ENCODE assay signal across 14 cellular contexts in genomic region chr19:49631279-49631588, GRCh38. TPM values are rescaled to one million over a fixed set of nuclear protein-coding genes. Genes with fewer than 3 reads are reported as not detected.
DNase-seq lines count a peak whose midpoint lies in the region; ATAC-seq and TF ChIP-seq lines count a peak whose summit lies in the region.
"Had no signal": no experiment of that assay in that cellular context is flagged by ENCODE, and none has a peak within 500 bp of the region (broad histone marks: within the 10 kb centered on the region; RNA-seq: fewer than 3 reads in every experiment).

No MANE protein-coding gene starts in this region.

- TF ChIP-seq POLR2A in right lobe of liver (IDR thresholded peaks at IDR 0.05) (no peak), testis (IDR thresholded peaks at IDR 0.05) (no peak)

- no peak overlapping the region for H3K27ac Mint-ChIP-seq in type B pancreatic cell
- H3K27ac Mint-ChIP-seq: nephron progenitor cell had no signal

- peak overlapping the region; percentile 31 for H3K4me3 Mint-ChIP-seq in type B pancreatic cell
- H3K4me3 Mint-ChIP-seq: CD4-positive, CD25-positive, alpha-beta regulatory T cell; nephron progenitor cell had no signal

- WGBS in right lobe of liver (ENCODE audit: insufficient coverage, low coverage, low lambda C conversion rate, missing lambda C conversion rate) = 17% methylated on average over 5 of the region's 6 CpGs
- 38 to 42% methylated on average over 6 of the region's 6 CpGs for WGBS in testis, 2 donors

- peaks cover 5 to 8% of the 10 kb centered on the region in 2 donors for H3K4me1 ChIP-seq in ascending aorta
- H3K4me1 ChIP-seq in right lobe of liver = peaks cover 0 to 8% (median 0%) of the 10 kb centered on the region in 4 donors
- peaks cover 6% of the 10 kb centered on the region for H3K4me1 ChIP-seq in testis
- H3K4me1 ChIP-seq: SJSA1 had no signal

- H3K27me3 ChIP-seq in ascending aorta = no peaks in the 10 kb centered on the region
- no peaks in the 10 kb centered on the region for H3K27me3 ChIP-seq in right lobe of liver
- no peaks in the 10 kb centered on the region for H3K27me3 ChIP-seq in testis
- H3K27me3 ChIP-seq: SJSA1 had no signal

- ATAC-seq in right lobe of liver = peak; percentile 35 to 64 (median 48)

- peaks cover 13% of the 10 kb centered on the region for H3K4me1 Mint-ChIP-seq in type B pancreatic cell (ENCODE audit: unreplicated experiment)

- H3K36me3 Mint-ChIP-seq in type B pancreatic cell = no peaks in the 10 kb centered on the region

- intact Hi-C loops in ascending aorta (cut with DNase I) = no loop called here
- intact Hi-C loops in right lobe of liver (cut with DNase I) = no loop called here
- intact Hi-C loops in testis (cut with DNase I; ENCODE audit: low total_unique reads) = no loop called here

- H3K9me3 Mint-ChIP-seq in type B pancreatic cell = no peaks in the 10 kb centered on the region
- H3K9me3 Mint-ChIP-seq: nephron progenitor cell had no signal

- H3K36me3 ChIP-seq in ascending aorta = peaks cover 26% of the 10 kb centered on the region in 2 donors
- peaks cover 0 to 11% (median 0%) of the 10 kb centered on the region in 4 donors for H3K36me3 ChIP-seq in right lobe of liver
- H3K36me3 ChIP-seq in testis (ENCODE audit: low read depth, missing control alignments) = no peaks in the 10 kb centered on the region

- peak overlapping the region; percentile 12 to 57 for H3K27ac ChIP-seq in ascending aorta
- no peak overlapping the region for H3K27ac ChIP-seq in right lobe of liver
- H3K27ac ChIP-seq in testis = peak overlapping the region in 1 of 2 donors; percentile 56
- H3K27ac ChIP-seq: SJSA1 had no signal

- TF ChIP-seq CTCF in ascending aorta (IDR thresholded peaks at IDR 0.05) (no peak), right lobe of liver (IDR thresholded peaks at IDR 0.05) (no peak), type B pancreatic cell (conservative IDR thresholded peaks at IDR 0.05) (no peak), testis (IDR thresholded peaks at IDR 0.05) (no peak)

- H3K4me3 ChIP-seq in ascending aorta (peak overlapping the region in 1 of 2 donors; percentile 19), right lobe of liver (no peak overlapping the region), testis (no peak overlapping the region)
- H3K4me3 ChIP-seq: SJSA1 had no signal

- no peaks in the 10 kb centered on the region for H3K27me3 Mint-ChIP-seq in type B pancreatic cell
- H3K27me3 Mint-ChIP-seq: CD4-positive, CD25-positive, alpha-beta regulatory T cell had no signal

- DNase-seq in NCI-H2171 treated with DMSO at 0.1 percent for 48 hours (lab: John Stamatoyannopoulos, UW) (peak; percentile 31), NCI-H2171 (lab: John Stamatoyannopoulos, UW) (no peak), ascending aorta (ENCODE audit: low spot score in 2 of 2) (no peak), right lobe of liver (no peak), type B pancreatic cell (ENCODE audit: extremely low spot score, unreplicated experiment) (no peak), HCEC 1CT (no peak), NCI-H82 (lab: John Stamatoyannopoulos, UW) (no peak), testis (no peak)
- DNase-seq: CD4-positive, CD25-positive, alpha-beta regulatory T cell; mammary epithelial cell; NCI-H1092 treated with DMSO at 0.1 percent for 48 hours; nephron progenitor cell; stimulated activated naive CD4-positive, alpha-beta T cell treated with Interleukin-2 at 50 U/mL for 16 hours had no signal

- H3K9me3 ChIP-seq in ascending aorta (no peaks in the 10 kb centered on the region), right lobe of liver (no peaks in the 10 kb centered on the region), testis (no peaks in the 10 kb centered on the region)
- H3K9me3 ChIP-seq: SJSA1 had no signal

RNA-seq across cellular contexts. Expression of gene RRAS, which starts 8.7 kb away (rescaled TPM):
- 161 TPM for total RNA-seq in ascending aorta
- total RNA-seq in right lobe of liver = 10 to 100 TPM in 5 of 6 experiments, 1 to 10 TPM in 1; 8.5 to 16.4 (median 11.5) TPM
- total RNA-seq in type B pancreatic cell (ENCODE audit: low replicate concordance) = 10.6 and 16.0 TPM in 2 replicates
- 10 to 100 TPM; 39.3 to 41.5 TPM for total RNA-seq in testis
- polyA plus RNA-seq in testis (ENCODE audit: insufficient read depth, low read depth, low replicate concordance) = 69.2 TPM

RNA-seq across cellular contexts. Expression of gene SCAF1, which starts 10.8 kb away (rescaled TPM):
- 72.2 TPM for total RNA-seq in ascending aorta
- 10 to 100 TPM; 14.6 to 33.0 (median 27.3) TPM for total RNA-seq in right lobe of liver
- total RNA-seq in type B pancreatic cell (ENCODE audit: low replicate concordance) = 75.0 and 78.1 TPM in 2 replicates
- 10 to 100 TPM; 70.8 to 78.1 TPM for total RNA-seq in testis
- polyA plus RNA-seq in testis (ENCODE audit: insufficient read depth, low read depth, low replicate concordance) = 51.4 TPM

RNA-seq across cellular contexts. Expression of gene IRF3, which starts 34.4 kb away (rescaled TPM):
- total RNA-seq in ascending aorta (75.9 TPM), right lobe of liver (10 to 100 TPM; 29.6 to 41.8 (median 35.3) TPM), type B pancreatic cell (ENCODE audit: low replicate concordance) (81.4 and 86.6 TPM in 2 replicates), testis (10 to 100 TPM; 50.1 to 51.6 TPM)
- 34.9 TPM for polyA plus RNA-seq in testis (ENCODE audit: insufficient read depth, low read depth, low replicate concordance)

RNA-seq across cellular contexts. Expression of gene BCL2L12, which starts 34.5 kb away (rescaled TPM):
- total RNA-seq in ascending aorta (0.64 TPM), right lobe of liver (10 to 100 TPM in 4 of 6 experiments, 1 to 10 TPM in 2; 4.5 to 11.6 (median 10.5) TPM), type B pancreatic cell (ENCODE audit: low replicate concordance) (40.8 and 49.2 TPM in 2 replicates), testis (10 to 100 TPM; 11.3 to 19.3 TPM)
- 17.3 TPM for polyA plus RNA-seq in testis (ENCODE audit: insufficient read depth, low read depth, low replicate concordance)

RNA-seq across cellular contexts. Expression of gene PRR12, which starts 40.3 kb away (rescaled TPM):
- total RNA-seq in ascending aorta = 23.6 TPM
- 1 to 10 TPM; 4.0 to 8.5 (median 5.5) TPM for total RNA-seq in right lobe of liver
- total RNA-seq in type B pancreatic cell (ENCODE audit: low replicate concordance) = 32.0 and 40.0 TPM in 2 replicates
- 10 to 100 TPM; 32.8 to 33.1 TPM for total RNA-seq in testis
- polyA plus RNA-seq in testis (ENCODE audit: insufficient read depth, low read depth, low replicate concordance) = 15.7 TPM

Comparison
In these comparisons a context has a peak if more than half of its experiments do, and no peak if none do; other contexts are left out.
1. H3K27ac ChIP-seq: peak in ascending aorta (2 of 2); none in right lobe of liver (0 of 3).